In the genomic region with DNA sequence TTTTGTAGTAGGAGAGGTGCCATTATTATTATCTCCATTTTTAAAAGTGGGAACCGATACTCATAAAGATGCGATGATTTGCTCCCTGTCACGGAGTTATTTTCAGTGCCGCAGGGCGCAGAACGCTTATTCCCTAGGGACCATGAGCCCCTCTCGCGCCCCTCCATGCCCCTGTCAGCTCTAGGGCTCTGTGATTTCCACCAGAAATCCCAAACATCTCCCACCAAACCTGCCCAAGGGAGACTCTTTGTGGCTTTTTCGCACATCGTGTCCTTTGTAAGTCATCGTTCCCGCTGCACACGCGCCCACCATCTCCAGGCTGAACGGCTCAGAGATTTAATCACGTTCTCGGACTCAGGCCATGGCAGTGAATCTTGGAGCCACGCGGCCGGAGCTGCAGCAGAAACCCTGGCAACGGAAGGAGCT, we compare ENCODE assay signal across 14 cellular contexts.
DNase-seq lines count a peak whose midpoint lies in the region; ATAC-seq and TF ChIP-seq lines count a peak whose summit lies in the region.
"Had no signal": no experiment of that assay in that cellular context is flagged by ENCODE, and none has a peak within 500 bp of the region (broad histone marks: within the 10 kb centered on the region; RNA-seq: fewer than 3 reads in every experiment).

No MANE protein-coding gene starts in this region.

- TF ChIP-seq POLR2A in vagina (IDR thresholded peaks at IDR 0.05) = no peak

- TF ChIP-seq CTCF in cardiac muscle cell (IDR thresholded peaks at IDR 0.05; ENCODE audit: low read depth, low read length) = no peak
- TF ChIP-seq CTCF in vagina (IDR thresholded peaks at IDR 0.05) = no peak
- TF ChIP-seq CTCF in omental fat pad (IDR thresholded peaks at IDR 0.05) = no peak

- no peaks in the 10 kb centered on the region for H3K27me3 ChIP-seq in cardiac muscle cell
- H3K27me3 ChIP-seq in muscle layer of duodenum (ENCODE audit: low read depth, low read length) = no peaks in the 10 kb centered on the region
- H3K27me3 ChIP-seq in vagina = no peaks in the 10 kb centered on the region

- H3K9me3 ChIP-seq in cardiac muscle cell (ENCODE audit: low read depth) (no peaks in the 10 kb centered on the region), muscle layer of duodenum (ENCODE audit: control insufficient read depth in 1 of 2, low read length in 2 of 2) (no peaks in the 10 kb centered on the region), vagina (no peaks in the 10 kb centered on the region)
- H3K9me3 ChIP-seq: Caco-2, stomach had no signal

- H3K27ac ChIP-seq in cardiac muscle cell (peak overlapping the region; percentile 71), caudate nucleus (ENCODE audit: low read depth, low read length) (peak overlapping the region; percentile 71), muscle layer of duodenum (ENCODE audit: low read length) (peak overlapping the region; percentile 32), vagina (no peak overlapping the region)
- H3K27ac ChIP-seq: SK-N-MC, stomach had no signal

- DNase-seq in cardiac muscle cell (ENCODE audit: low read depth in 1 of 2, low spot score in 1 of 2) (peak in 1 of 2 donors; percentile 33), Right ventricle myocardium inferior (ENCODE audit: missing footprints) (no peak), caudate nucleus (lab: John Stamatoyannopoulos, UW) (peak in 2 of 61 donors; percentile 21 to 34), vagina (ENCODE audit: extremely low spot score in 2 of 2) (no peak), DMS153 (lab: John Stamatoyannopoulos, UW) (no peak), omental fat pad (ENCODE audit: low spot score) (no peak)
- DNase-seq: activated gamma-delta T cell, Caco-2, foreskin fibroblast, naive B cell, stomach had no signal

- H3K4me1 ChIP-seq in cardiac muscle cell (ENCODE audit: low read depth) (peaks cover 46% of the 10 kb centered on the region), muscle layer of duodenum (ENCODE audit: control insufficient read depth in 1 of 2, insufficient read depth in 2 of 2, low read length in 2 of 2) (peaks cover 0 to 28% of the 10 kb centered on the region in 2 donors), vagina (peaks cover 11% of the 10 kb centered on the region)

- H3K4me3 ChIP-seq in cardiac muscle cell = no peak overlapping the region
- peak overlapping the region in 1 of 2 donors; percentile 11 for H3K4me3 ChIP-seq in muscle layer of duodenum (ENCODE audit: low read depth in 1 of 2, low read length in 2 of 2)
- H3K4me3 ChIP-seq in vagina = peak overlapping the region; percentile 9 to 40
- H3K4me3 ChIP-seq: SK-N-MC, stomach had no signal

- intact Hi-C loops in Right ventricle myocardium inferior (cut with DNase I) = no loop called here
- intact Hi-C loops in vagina (cut with DNase I) = no loop called here

- H3K36me3 ChIP-seq in cardiac muscle cell (no peaks in the 10 kb centered on the region), muscle layer of duodenum (ENCODE audit: control insufficient read depth in 1 of 2, insufficient read depth in 2 of 2, low read length in 2 of 2) (no peaks in the 10 kb centered on the region), vagina (no peaks in the 10 kb centered on the region)
- H3K36me3 ChIP-seq: stomach had no signal

- ATAC-seq in Right ventricle myocardium inferior (no peak), GM21528 (IDR thresholded peaks at IDR 0.05; ENCODE audit: low FRiP score, unreplicated experiment) (no peak), omental fat pad (ENCODE audit: low FRiP score) (no peak)
